8 cellular contexts compared by ENCODE assay signal in genomic region chr16:21599994-21600773, GRCh38. TPM values are rescaled to one million over a fixed set of nuclear protein-coding genes. Genes with fewer than 3 reads are reported as not detected.
DNase-seq lines count a peak whose midpoint lies in the region; ATAC-seq and TF ChIP-seq lines count a peak whose summit lies in the region.

No MANE protein-coding gene starts in this region.

- H3K36me3 ChIP-seq in adrenal gland (replicated peaks in 1 of 2) = no peaks in the 10 kb centered on the region
- H3K36me3 ChIP-seq in sigmoid colon = no peaks in the 10 kb centered on the region

- no peaks in the 10 kb centered on the region for H3K9me3 ChIP-seq in adrenal gland (replicated peaks in 1 of 3)
- no peaks in the 10 kb centered on the region for H3K9me3 ChIP-seq in sigmoid colon

- in situ Hi-C loops in GM13977 (cut with MboI; ENCODE audit: low pct_unique_long_range_greater_than_20kb, low sequenced_read_pairs, unreplicated experiment) = loop anchor here (10.0 kb wide), 1 partner anchor 55 kb away; the partner anchor contains the start of gene IGSF6

- TF ChIP-seq CTCF in AG10803 (conservative IDR thresholded peaks at IDR 0.05; ENCODE audit: low read length) (no peak), GM13977 (IDR thresholded peaks at IDR 0.05; ENCODE audit: extremely low read depth, insufficient read depth, missing control alignments) (no peak), adrenal gland (IDR thresholded peaks at IDR 0.05) (no peak), sigmoid colon (IDR thresholded peaks at IDR 0.05) (no peak)

- H3K4me1 ChIP-seq in adrenal gland (replicated peaks in 1 of 2) = peaks cover 42 to 53% of the 10 kb centered on the region in 2 donors
- peaks cover 0 to 44% (median 24%) of the 10 kb centered on the region in 4 donors for H3K4me1 ChIP-seq in sigmoid colon

- H3K4me3 ChIP-seq in AG10803 (ENCODE audit: low read length) (peak overlapping the region; percentile 62), adrenal gland (peak overlapping the region in 3 of 4 donors; percentile 78 to 92 (median 88)), sigmoid colon (peak overlapping the region; percentile 72 to 94 (median 86))

- 0 to 1% (median 0%) methylated on average over 21 to 55 of the region's 56 CpGs for WGBS in adrenal gland, 4 donors
- 0 to 1% methylated on average over 56 of the region's 56 CpGs for WGBS in sigmoid colon, 2 donors

- H3K27ac ChIP-seq in adrenal gland (peak overlapping the region; percentile 71 to 98 (median 96)), sigmoid colon (peak overlapping the region; percentile 93 to 97 (median 96))

- H3K27me3 ChIP-seq in adrenal gland (no peaks in the 10 kb centered on the region), sigmoid colon (no peaks in the 10 kb centered on the region)

- ATAC-seq in HG02970 (IDR thresholded peaks at IDR 0.05; ENCODE audit: low FRiP score, unreplicated experiment) = peak; percentile 8

- DNase-seq in AG10803 (ENCODE audit: low read depth) (no peak), GM13977 (ENCODE audit: low spot score) (peak; percentile 36), NCI-H69 (lab: John Stamatoyannopoulos, UW) (peak; percentile 62), adrenal gland (peak in 2 of 7 donors; percentile 28 to 29), hepatic stellate cell (ENCODE audit: low spot score) (peak; percentile 29), sigmoid colon (no peak), NCI-H446 (lab: John Stamatoyannopoulos, UW) (no peak)

- TF ChIP-seq POLR2A in adrenal gland (IDR thresholded peaks at IDR 0.05) (peak in 1 of 2 donors; percentile 58), sigmoid colon (IDR thresholded peaks at IDR 0.05) (no peak)

- TF ChIP-seq EP300 in sigmoid colon (IDR thresholded peaks at IDR 0.05) = no peak

- intact Hi-C loops in adrenal gland (cut with DNase I) = loop anchor here in 1 of 2 donors (5.0 kb wide), 1 partner anchor 37 kb away; no protein-coding TSS in a partner anchor
- intact Hi-C loops in sigmoid colon (cut with DNase I) = loop anchor here (5.0 kb wide), 2 partner anchors 42 to 352 kb away; partner anchors contain the start of gene UQCRC2

RNA-seq across cellular contexts. Expression of gene METTL9, which starts 0.8 kb away (rescaled TPM):
- total RNA-seq in adrenal gland (100 to 1,000 TPM; 126 to 311 (median 223) TPM), sigmoid colon (100 to 1,000 TPM; 108 to 155 (median 122) TPM)
- polyA plus RNA-seq in adrenal gland (100 to 1,000 TPM in 1 of 3 donors, 10 to 100 TPM in 2; 35.7 to 129 (median 45.0) TPM), sigmoid colon (10 to 100 TPM; 56.0 to 84.7 (median 82.8) TPM)

RNA-seq across cellular contexts. Expression of gene IGSF6, which starts 52.2 kb away (rescaled TPM):
- total RNA-seq in adrenal gland = 10 to 100 TPM in 4 of 8 donors, 1 to 10 TPM in 4; 3.9 to 35.6 (median 11.2) TPM
- polyA plus RNA-seq in adrenal gland = 10 to 100 TPM in 1 of 3 donors, 1 to 10 TPM in 2; 3.3 to 23.8 (median 3.6) TPM
- total RNA-seq in sigmoid colon = 1 to 10 TPM in 3 of 4 donors, under 1 TPM in 1; 0.83 to 3.9 (median 1.5) TPM
- 10 to 100 TPM in 1 of 3 donors, 1 to 10 TPM in 2; 3.0 to 14.1 (median 6.7) TPM for polyA plus RNA-seq in sigmoid colon

Comparison
In these comparisons a context has a peak if more than half of its experiments do, and no peak if none do; other contexts are left out.
1. DNase-seq: peak in GM13977 (single experiment), NCI-H69 (single experiment) and hepatic stellate cell (single experiment); none in AG10803 (single experiment), sigmoid colon (single experiment) and NCI-H446 (0 of 2).
2. Peak in every context shown above with its lines, with median percentiles within 50 percentile points of each other: H3K4me3 ChIP-seq.